In the genomic region with DNA sequence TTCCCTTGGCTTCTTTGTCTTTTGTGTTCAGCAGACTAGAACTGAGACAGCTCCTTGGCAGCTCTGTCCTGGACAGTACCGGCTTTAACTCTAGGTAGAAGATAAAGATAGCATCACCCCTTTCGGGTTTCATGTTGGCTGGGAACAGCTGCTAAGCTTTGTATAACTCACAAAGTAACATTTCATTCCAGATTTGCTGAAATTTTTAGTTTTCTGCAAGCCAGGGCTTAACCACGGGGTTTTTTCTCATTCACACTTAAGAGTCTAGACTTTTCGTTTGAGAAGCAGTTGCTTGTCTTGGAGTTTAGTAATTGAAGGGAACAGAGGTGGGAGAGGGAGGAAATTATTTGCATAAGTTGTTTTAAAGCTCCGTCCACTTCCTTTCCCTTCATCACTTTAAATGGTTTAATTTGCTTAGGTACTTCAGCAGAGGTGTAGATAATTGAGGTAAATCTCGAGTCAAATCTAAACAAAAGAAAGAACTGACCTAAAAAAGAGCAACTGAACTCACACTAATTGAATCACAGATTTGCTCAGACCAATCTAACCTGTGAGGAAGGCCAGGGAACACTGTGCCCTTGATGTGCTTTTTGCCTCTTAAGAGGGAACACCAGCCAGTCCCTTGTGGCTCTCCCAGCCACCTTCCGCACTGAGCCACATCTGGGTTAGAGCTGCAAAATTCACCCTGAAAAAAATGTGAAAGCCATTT, we compare ENCODE assay signal across 9 cellular contexts. TPM values are rescaled to one million over a fixed set of nuclear protein-coding genes. Genes with fewer than 3 reads are reported as not detected.
DNase-seq lines count a peak whose midpoint lies in the region; ATAC-seq and TF ChIP-seq lines count a peak whose summit lies in the region.
"Had no signal": no experiment of that assay in that cellular context is flagged by ENCODE, and none has a peak within 500 bp of the region (broad histone marks: within the 10 kb centered on the region; RNA-seq: fewer than 3 reads in every experiment).

No MANE protein-coding gene starts in this region.

- peak overlapping the region; percentile 72 for H3K27ac Mint-ChIP-seq in activated CD4-positive, alpha-beta T cell treated with anti-CD3 and anti-CD28 coated beads, Interleukin-2, amount 10 ng/mL, durations not matched to agents 24 days and 14 days
- peak overlapping the region; percentile 68 for H3K27ac Mint-ChIP-seq in chondrocyte (ENCODE audit: unreplicated experiment)
- H3K27ac Mint-ChIP-seq in stimulated activated memory B cell treated with anti-CD40 and anti-IgM and Interleukin-4, amounts not matched to agents 10 μg/mL and 1 μg/mL and 100 μg/mL, for 72 hours, result peak overlapping the region; percentile 88

- DNase-seq in activated CD4-positive, alpha-beta T cell treated with anti-CD3 and anti-CD28 coated beads, Interleukin-2, amount 10 ng/mL, durations not matched to agents 24 days and 14 days, result no peak
- no peak for DNase-seq in activated CD4-positive, alpha-beta T cell treated with anti-CD3 and anti-CD28 coated beads, Interleukin-2, amount 50 U/mL, for 4 hours
- DNase-seq in chondrocyte (ENCODE audit: low spot score) (no peak), foreskin fibroblast (no peak), NCI-H226 (no peak), aorta (no peak)

- H3K4me1 Mint-ChIP-seq in activated CD4-positive, alpha-beta T cell treated with anti-CD3 and anti-CD28 coated beads, Interleukin-2, amount 10 ng/mL, durations not matched to agents 24 days and 14 days, result peaks cover 35% of the 10 kb centered on the region
- H3K4me1 Mint-ChIP-seq in chondrocyte (ENCODE audit: low read depth), result peaks cover 57% of the 10 kb centered on the region
- H3K4me1 Mint-ChIP-seq in stimulated activated memory B cell treated with anti-CD40 and anti-IgM and Interleukin-4, amounts not matched to agents 10 μg/mL and 1 μg/mL and 100 μg/mL, for 72 hours, result peaks cover 86% of the 10 kb centered on the region

- peak; percentile 57 for ATAC-seq in HG03066 (IDR thresholded peaks at IDR 0.05; ENCODE audit: low read depth, unreplicated experiment)
- no peak for ATAC-seq in stimulated activated memory B cell treated with anti-CD40 and anti-IgM and Interleukin-4, amounts not matched to agents 10 μg/mL and 1 μg/mL and 100 μg/mL, for 72 hours
- no peak for ATAC-seq in aorta (ENCODE audit: low FRiP score)

- H3K4me3 Mint-ChIP-seq in activated CD4-positive, alpha-beta T cell treated with anti-CD3 and anti-CD28 coated beads, Interleukin-2, amount 10 ng/mL, durations not matched to agents 24 days and 14 days, result no peak overlapping the region
- H3K4me3 Mint-ChIP-seq in chondrocyte (ENCODE audit: unreplicated experiment), result no peak overlapping the region
- peak overlapping the region; percentile 50 for H3K4me3 Mint-ChIP-seq in stimulated activated memory B cell treated with anti-CD40 and anti-IgM and Interleukin-4, amounts not matched to agents 10 μg/mL and 1 μg/mL and 100 μg/mL, for 72 hours

- peaks cover 5% of the 10 kb centered on the region for H3K36me3 Mint-ChIP-seq in activated CD4-positive, alpha-beta T cell treated with anti-CD3 and anti-CD28 coated beads, Interleukin-2, amount 10 ng/mL, durations not matched to agents 24 days and 14 days (ENCODE audit: low read depth)
- no peaks in the 10 kb centered on the region for H3K36me3 Mint-ChIP-seq in chondrocyte (ENCODE audit: low read depth)
- H3K36me3 Mint-ChIP-seq in stimulated activated memory B cell treated with anti-CD40 and anti-IgM and Interleukin-4, amounts not matched to agents 10 μg/mL and 1 μg/mL and 100 μg/mL, for 72 hours, result peaks cover 21% of the 10 kb centered on the region

- no peak overlapping the region for H3K4me3 ChIP-seq in foreskin fibroblast (ENCODE audit: low read depth in 1 of 2, low read length in 2 of 2)
- no peak overlapping the region for H3K4me3 ChIP-seq in aorta (ENCODE audit: low read length in 2 of 2)

- TF ChIP-seq CTCF in chondrocyte (IDR thresholded peaks at IDR 0.05), result no peak
- TF ChIP-seq CTCF in foreskin fibroblast (IDR thresholded peaks at IDR 0.05; ENCODE audit: low read depth, low read length), result no peak

- H3K27me3 Mint-ChIP-seq in activated CD4-positive, alpha-beta T cell treated with anti-CD3 and anti-CD28 coated beads, Interleukin-2, amount 10 ng/mL, durations not matched to agents 24 days and 14 days, result no peaks in the 10 kb centered on the region
- H3K27me3 Mint-ChIP-seq in chondrocyte (ENCODE audit: low read depth), result no peaks in the 10 kb centered on the region
- H3K27me3 Mint-ChIP-seq in stimulated activated memory B cell treated with anti-CD40 and anti-IgM and Interleukin-4, amounts not matched to agents 10 μg/mL and 1 μg/mL and 100 μg/mL, for 72 hours, result no peaks in the 10 kb centered on the region

- H3K27me3 ChIP-seq in aorta (ENCODE audit: control insufficient read depth in 1 of 2, insufficient read depth in 2 of 2, low read length in 1 of 2), result no peaks in the 10 kb centered on the region

- peaks cover 4 to 7% of the 10 kb centered on the region in 2 donors for H3K4me1 ChIP-seq in aorta (ENCODE audit: control insufficient read depth in 1 of 2, insufficient read depth in 2 of 2, low read length in 2 of 2)

- intact Hi-C loops in activated CD4-positive, alpha-beta T cell treated with anti-CD3 and anti-CD28 coated beads, Interleukin-2, amount 10 ng/mL, durations not matched to agents 24 days and 14 days (cut with micrococcal nuclease), result no loop called here
- intact Hi-C loops in aorta (cut with DNase I), result no loop called here

- no peaks in the 10 kb centered on the region for H3K36me3 ChIP-seq in aorta (ENCODE audit: control insufficient read depth in 1 of 2, insufficient read depth in 2 of 2, low read length in 1 of 2)

- no peaks in the 10 kb centered on the region for H3K9me3 ChIP-seq in aorta (ENCODE audit: control insufficient read depth, low read length)

- WGBS in aorta, 2 donors, result 42 to 50% methylated on average over 7 of the region's 7 CpGs

- no peaks in the 10 kb centered on the region for H3K9me3 Mint-ChIP-seq in activated CD4-positive, alpha-beta T cell treated with anti-CD3 and anti-CD28 coated beads, Interleukin-2, amount 10 ng/mL, durations not matched to agents 24 days and 14 days
- H3K9me3 Mint-ChIP-seq in chondrocyte (ENCODE audit: low read depth), result no peaks in the 10 kb centered on the region
- no peaks in the 10 kb centered on the region for H3K9me3 Mint-ChIP-seq in stimulated activated memory B cell treated with anti-CD40 and anti-IgM and Interleukin-4, amounts not matched to agents 10 μg/mL and 1 μg/mL and 100 μg/mL, for 72 hours

- H3K27ac ChIP-seq in aorta (ENCODE audit: low read depth in 1 of 2, low read length in 2 of 2), result no peak overlapping the region
- H3K27ac ChIP-seq: VCaP had no signal

RNA-seq across cellular contexts. Expression of gene RREB1, which starts 48.3 kb away (rescaled TPM):
- 13.9 and 16.8 TPM in 2 replicates for total RNA-seq in activated CD4-positive, alpha-beta T cell treated with anti-CD3 and anti-CD28 coated beads, Interleukin-2, amount 10 ng/mL, durations not matched to agents 24 days and 14 days
- total RNA-seq in chondrocyte (25.7 to 29.5 TPM (median 28.4 TPM) in 3 replicates), aorta (10 to 100 TPM; 30.7 to 44.7 TPM)
- polyA plus RNA-seq in aorta, result 1 to 10 TPM; 3.5 to 4.9 TPM
